23 cellular contexts compared by ENCODE assay signal in genomic region chr1:174266476-174266875, GRCh38.
DNase-seq lines count a peak whose midpoint lies in the region; ATAC-seq and TF ChIP-seq lines count a peak whose summit lies in the region.
"Had no signal": no experiment of that assay in that cellular context is flagged by ENCODE, and none has a peak within 500 bp of the region (broad histone marks: within the 10 kb centered on the region; RNA-seq: fewer than 3 reads in every experiment).

No MANE protein-coding gene starts in this region.

- no peak overlapping the region for H3K27ac Mint-ChIP-seq in natural killer cell
- H3K27ac Mint-ChIP-seq: GM23338; T-helper 2 cell treated with Interferon-gamma antibody and Interleukin-4, amounts not matched to agents 5 μg/mL and 100 μg/mL, for 36 hours had no signal

- TF ChIP-seq CTCF in DOHH2 (IDR thresholded peaks at IDR 0.05; ENCODE audit: low read depth, low read length, poor library complexity, severe bottlenecking) (no peak), IMR-90 (conservative IDR thresholded peaks at IDR 0.05; ENCODE audit: low read depth, low read length) (no peak), natural killer cell (IDR thresholded peaks at IDR 0.05) (no peak)

- no peaks in the 10 kb centered on the region for H3K9me1 ChIP-seq in IMR-90 (ENCODE audit: insufficient read depth, low read length)

- H3K36me3 Mint-ChIP-seq in natural killer cell = no peaks in the 10 kb centered on the region

- H3K79me1 ChIP-seq in IMR-90 (ENCODE audit: low read depth in 1 of 2, low read length in 2 of 2) = 0 out of 4 replicates have a peak, but pooled peaks cover 0 to 3% of the 10 kb centered on the region in 2 experiments

- H4K91ac ChIP-seq in IMR-90 (ENCODE audit: insufficient read depth, low read depth, low read length) = no peak overlapping the region

- DNase-seq in IMR-90 (peak; percentile 14), SK-MEL-5 (ENCODE audit: low read depth, low spot score) (peak; percentile 28), fibroblast of gingiva (ENCODE audit: low read depth) (peak; percentile 9), NCI-H146 treated with DMSO at 0.1 percent for 48 hours (lab: John Stamatoyannopoulos, UW; ENCODE audit: unreplicated experiment) (no peak), natural killer cell (no peak), hippocampal formation (lab: John Stamatoyannopoulos, UW) (no peak)
- DNase-seq: AML-193; DND-41; KG1; NCI-H1048; NCI-H1436; NCI-H2029; NCI-H2171; NCI-H446; NCI-H526 treated with DMSO at 0.1 percent for 48 hours; NK-92 treated with Interleukin-12 subunit alpha and Interleukin-12 subunit beta, amount 100 ng/mL, for 24 hours had no signal

- H3K4me3 ChIP-seq in DOHH2 (ENCODE audit: low read length) (peak overlapping the region; percentile 23), IMR-90 (ENCODE audit: insufficient read depth, low read depth, low read length) (no peak overlapping the region)
- H3K4me3 ChIP-seq: GM23338 had no signal

- H3K27me3 Mint-ChIP-seq in natural killer cell (ENCODE audit: low read depth in 2 of 2) = no peaks in the 10 kb centered on the region

- peaks cover 37% of the 10 kb centered on the region for H3F3A ChIP-seq in DOHH2 (ENCODE audit: control insufficient read depth, insufficient read depth)

- H2AK5ac ChIP-seq in IMR-90 (ENCODE audit: low read depth, low read length) = no peak overlapping the region

- TF ChIP-seq POLR2A in IMR-90 (IDR thresholded peaks at IDR 0.05; ENCODE audit: low read depth, low read length) = no peak

- ATAC-seq in IMR-90 (ENCODE audit: low read depth) (0 out of 2 replicates have a peak, but pooled peaks have one; percentile 11), GM18870 (IDR thresholded peaks at IDR 0.05; ENCODE audit: unreplicated experiment) (no peak), natural killer cell (no peak)
- ATAC-seq: GM23338, HCT116, Panc1 had no signal

- H3K9me2 ChIP-seq in DOHH2 (replicated peaks; ENCODE audit: control insufficient read depth, low read length) = no peaks in the 10 kb centered on the region

- in situ Hi-C loops in IMR-90 (cut with MboI; ENCODE audit: low sequenced_read_pairs) = loop anchor here (25.0 kb wide), 1 partner anchor 721 kb away; the partner anchor contains the start of gene CACYBP
- in situ Hi-C loops in SK-MEL-5 (cut with HindIII; ENCODE audit: low pct_unique_long_range_greater_than_20kb, low sequenced_read_pairs) = loop anchor here (25.0 kb wide), 1 partner anchor 471 kb away; no protein-coding TSS in a partner anchor

- H2BK15ac ChIP-seq in IMR-90 (ENCODE audit: low read depth, low read length) = no peak overlapping the region

- no peak overlapping the region for H2BK120ac ChIP-seq in IMR-90 (ENCODE audit: low read depth, low read length)

- H3K9me3 Mint-ChIP-seq in natural killer cell = no peaks in the 10 kb centered on the region
- H3K9me3 Mint-ChIP-seq: GM23338; T-helper 2 cell treated with Interferon-gamma antibody and Interleukin-4, amounts not matched to agents 5 μg/mL and 100 μg/mL, for 36 hours had no signal

- no peak for TF ChIP-seq RAD21 in IMR-90 (IDR thresholded peaks at IDR 0.05; ENCODE audit: low read length)

- no peak overlapping the region for H2BK20ac ChIP-seq in IMR-90 (ENCODE audit: low read depth, low read length)

- no peak overlapping the region for H2AFZ ChIP-seq in IMR-90 (replicated peaks; ENCODE audit: low read length, poor library complexity)
- H2AFZ ChIP-seq: GM23338 had no signal

- no CpG with 5 or more reads among the region's 2 CpGs for WGBS in IMR-90 (ENCODE audit: extremely low coverage in 2 of 2, insufficient read length in 1 of 2), 2 experiments

- H3K27ac ChIP-seq in DOHH2 (ENCODE audit: low read depth, low read length) = peak overlapping the region; percentile 89
- H3K27ac ChIP-seq in IMR-90 (ENCODE audit: insufficient read depth, low read length) = no peak overlapping the region
- H3K27ac ChIP-seq: C4-2B had no signal

- no peak overlapping the region for H4K8ac ChIP-seq in IMR-90 (ENCODE audit: low read depth in 2 of 2, low read length in 2 of 2)

- no peak overlapping the region for H3K56ac ChIP-seq in IMR-90 (ENCODE audit: extremely low read depth, insufficient read depth, low read length)

- H3K18ac ChIP-seq in IMR-90 (ENCODE audit: low read depth, low read length) = no peak overlapping the region

- dilution Hi-C loops in IMR-90 (cut with HindIII; ENCODE audit: low sequenced_read_pairs, unreplicated experiment) = loop anchor here (25.0 kb wide), 1 partner anchor 446 kb away; no protein-coding TSS in a partner anchor

- H3K27me3 ChIP-seq in DOHH2 (ENCODE audit: control insufficient read depth, low read length) = no peaks in the 10 kb centered on the region
- no peaks in the 10 kb centered on the region for H3K27me3 ChIP-seq in IMR-90 (ENCODE audit: control insufficient read depth, insufficient read depth, low read length)

- H2BK5ac ChIP-seq in IMR-90 (ENCODE audit: low read depth, low read length, poor library complexity, severe bottlenecking) = no peak overlapping the region

- no peak overlapping the region for H2AK9ac ChIP-seq in IMR-90 (replicated peaks; ENCODE audit: low read depth, low read length, poor library complexity)

- POLR2A ChIA-PET in IMR-90 (lab: Charles Lee; ENCODE audit: unreplicated experiment) = no interaction called here

- H4K5ac ChIP-seq in IMR-90 (ENCODE audit: low read depth, low read length) = no peak overlapping the region

- peaks cover 17% of the 10 kb centered on the region; the same call in 1 of the 2 replicates for H3K36me3 ChIP-seq in DOHH2 (ENCODE audit: control insufficient read depth, low read length)
- H3K36me3 ChIP-seq in IMR-90 (ENCODE audit: control insufficient read depth, insufficient read depth, low read length) = no peaks in the 10 kb centered on the region

- peaks cover 95% of the 10 kb centered on the region for H3K4me1 ChIP-seq in DOHH2 (ENCODE audit: control insufficient read depth, low read length)
- no peaks in the 10 kb centered on the region for H3K4me1 ChIP-seq in IMR-90 (ENCODE audit: control insufficient read depth, insufficient read depth, low read length)

- no peak overlapping the region for H3K4me3 Mint-ChIP-seq in natural killer cell
- H3K4me3 Mint-ChIP-seq: GM23338; T-helper 2 cell treated with Interferon-gamma antibody and Interleukin-4, amounts not matched to agents 5 μg/mL and 100 μg/mL, for 36 hours had no signal

- intact Hi-C loops in IMR-90 (cut with micrococcal nuclease) = loop anchor here (10.0 kb wide), 1 partner anchor 718 kb away; no protein-coding TSS in a partner anchor
- intact Hi-C loops in natural killer cell (cut with micrococcal nuclease) = loop anchor here (10.0 kb wide), 1 partner anchor 718 kb away; no protein-coding TSS in a partner anchor

- BruUV-seq in IMR-90 (replicated peaks; lab: Mats Ljungman, UMichigan) = no TSS peak

- no peak overlapping the region for H3K9ac ChIP-seq in IMR-90 (ENCODE audit: low read depth, low read length)

- no peak overlapping the region for H3K23ac ChIP-seq in IMR-90 (ENCODE audit: low read depth, low read length)

- H3K4me2 ChIP-seq in DOHH2 (ENCODE audit: low read length) = peak overlapping the region; percentile 42
- no peak overlapping the region for H3K4me2 ChIP-seq in IMR-90 (ENCODE audit: low read depth, low read length)
- H3K4me2 ChIP-seq: GM23338 had no signal

- H3K14ac ChIP-seq in IMR-90 (replicated peaks; ENCODE audit: low read depth, low read length) = no peak overlapping the region

- CTCF ChIA-PET in IMR-90 (lab: Yijun Ruan, JAX) = no interaction called here

- H4K20me1 ChIP-seq in DOHH2 (ENCODE audit: control insufficient read depth, insufficient read depth, low read depth, low read length) = no peaks in the 10 kb centered on the region
- H4K20me1 ChIP-seq in IMR-90 (ENCODE audit: insufficient read depth, low read length) = peaks cover 4% of the 10 kb centered on the region

- H3K9me3 ChIP-seq in DOHH2 (ENCODE audit: control insufficient read depth, insufficient read depth, low read length) (no peaks in the 10 kb centered on the region), IMR-90 (ENCODE audit: control insufficient read depth, insufficient read depth, low read length) (no peaks in the 10 kb centered on the region)

- H3K79me2 ChIP-seq in DOHH2 (ENCODE audit: control insufficient read depth, low read length) = peaks cover 8% of the 10 kb centered on the region

- H3K4me1 Mint-ChIP-seq in natural killer cell = peaks cover 0 to 8% of the 10 kb centered on the region in 2 donors
- H3K4me1 Mint-ChIP-seq: GM23338 had no signal

- no peak overlapping the region for H3K4ac ChIP-seq in IMR-90 (ENCODE audit: low read depth, low read length)

TF ChIP-seq in IMR-90, 13 proteins besides CTCF, POLR2A, EP300 and RAD21 (continues in another document):
- TF ChIP-seq NFE2L2 (IDR thresholded peaks at IDR 0.05; ENCODE audit: low read depth, low read length) (no peak), MAZ (IDR thresholded peaks at IDR 0.05; ENCODE audit: borderline replicate concordance, low read depth, low read length) (no peak), CEBPB (IDR thresholded peaks at IDR 0.05; ENCODE audit: low read depth, low read length) (no peak), FOS (IDR thresholded peaks at IDR 0.05; ENCODE audit: low read depth, low read length) (no peak), RCOR1 (IDR thresholded peaks at IDR 0.05; ENCODE audit: insufficient replicate concordance, low read length) (no peak), RFX5 (IDR thresholded peaks at IDR 0.05; ENCODE audit: low read depth, low read length) (no peak), SMC3 (IDR thresholded peaks at IDR 0.05; ENCODE audit: low read depth, low read length) (no peak), MAFK (IDR thresholded peaks at IDR 0.05; ENCODE audit: low read depth, low read length) (no peak), BHLHE40 (IDR thresholded peaks at IDR 0.05; ENCODE audit: low read depth, low read length) (no peak), MXI1 (IDR thresholded peaks at IDR 0.05; ENCODE audit: borderline replicate concordance, low read depth, low read length) (no peak)
- TF ChIP-seq, protein P1, sequence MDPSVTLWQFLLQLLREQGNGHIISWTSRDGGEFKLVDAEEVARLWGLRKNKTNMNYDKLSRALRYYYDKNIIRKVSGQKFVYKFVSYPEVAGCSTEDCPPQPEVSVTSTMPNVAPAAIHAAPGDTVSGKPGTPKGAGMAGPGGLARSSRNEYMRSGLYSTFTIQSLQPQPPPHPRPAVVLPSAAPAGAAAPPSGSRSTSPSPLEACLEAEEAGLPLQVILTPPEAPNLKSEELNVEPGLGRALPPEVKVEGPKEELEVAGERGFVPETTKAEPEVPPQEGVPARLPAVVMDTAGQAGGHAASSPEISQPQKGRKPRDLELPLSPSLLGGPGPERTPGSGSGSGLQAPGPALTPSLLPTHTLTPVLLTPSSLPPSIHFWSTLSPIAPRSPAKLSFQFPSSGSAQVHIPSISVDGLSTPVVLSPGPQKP (IDR thresholded peaks at IDR 0.05; ENCODE audit: borderline replicate concordance, low read depth, low read length) = no peak

Comparison
In these comparisons a context has a peak if more than half of its experiments do, and no peak if none do; other contexts are left out.
1. DNase-seq: peak in IMR-90 (single experiment), SK-MEL-5 (single experiment) and fibroblast of gingiva (single experiment); none in NCI-H146 treated with DMSO at 0.1 percent for 48 hours (single experiment), natural killer cell (single experiment) and hippocampal formation (0 of 2).